ENCODE assay signal across 18 cellular contexts in the genomic region with DNA sequence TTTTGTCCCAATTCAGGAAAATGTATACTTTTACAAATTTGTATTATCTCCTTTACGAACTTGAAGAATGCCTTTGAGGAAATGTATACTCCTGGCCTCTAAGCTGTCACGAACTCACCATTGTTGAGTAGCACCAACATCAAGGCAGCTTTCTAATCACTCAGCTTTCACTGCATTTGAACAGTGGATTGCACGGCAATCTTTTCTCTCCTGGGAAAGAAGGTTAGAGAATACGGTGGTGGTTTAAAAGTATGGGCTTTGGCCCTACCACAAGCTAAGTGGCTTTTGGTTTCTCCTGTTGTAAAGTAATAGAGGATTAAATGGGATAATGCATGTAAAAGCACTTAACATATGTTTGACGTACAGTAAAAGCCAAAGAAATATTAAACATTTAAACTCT. TPM values are rescaled to one million over a fixed set of nuclear protein-coding genes. Genes with fewer than 3 reads are reported as not detected.
DNase-seq lines count a peak whose midpoint lies in the region; ATAC-seq, FAIRE-seq and TF ChIP-seq lines count a peak whose summit lies in the region.
"Had no signal": no experiment of that assay in that cellular context is flagged by ENCODE, and none has a peak within 500 bp of the region (broad histone marks: within the 10 kb centered on the region; RNA-seq: fewer than 3 reads in every experiment).

No MANE protein-coding gene starts in this region.

- POLR2A ChIA-PET in CD4-positive, alpha-beta T cell (lab: Charles Lee): no interaction called here
- POLR2A ChIA-PET in K562 (lab: Yijun Ruan, JAX): interaction anchor here (0.8 kb wide), 1 partner anchor 10 kb away, joined by 3 read pairs; no protein-coding TSS in a partner anchor
- POLR2A ChIA-PET in naive thymus-derived CD4-positive, alpha-beta T cell (lab: Charles Lee): interaction anchor here (0.7 to 1.2 kb wide), 2 partner anchors 29 to 31 kb away, joined by 3 read pairs; no protein-coding TSS in a partner anchor

- TF ChIP-seq POLR2A in K562 (conservative IDR thresholded peaks at IDR 0.05): no peak

- TF ChIP-seq RAD21 in K562 (CRISPR knock-in tag; conservative IDR thresholded peaks at IDR 0.05 in 1 of 2, IDR thresholded peaks at IDR 0.05 in 1 of 2) (no peak), neural cell (conservative IDR thresholded peaks at IDR 0.05) (no peak)

- peaks cover 18% of the 10 kb centered on the region for H3K4me1 Mint-ChIP-seq in CD4-positive, alpha-beta T cell (ENCODE audit: low read depth)
- peaks cover 4 to 31% (median 21%) of the 10 kb centered on the region in 7 donors for H3K4me1 Mint-ChIP-seq in naive thymus-derived CD4-positive, alpha-beta T cell
- peaks cover 9% of the 10 kb centered on the region for H3K4me1 Mint-ChIP-seq in activated naive CD8-positive, alpha-beta T cell treated with anti-CD3 and anti-CD28 coated beads for 36 hours

- no peak overlapping the region for H3K4me3 Mint-ChIP-seq in CD4-positive, alpha-beta T cell
- no peak overlapping the region for H3K4me3 Mint-ChIP-seq in naive thymus-derived CD4-positive, alpha-beta T cell
- no peak overlapping the region for H3K4me3 Mint-ChIP-seq in activated naive CD8-positive, alpha-beta T cell treated with anti-CD3 and anti-CD28 coated beads for 36 hours

- no peak overlapping the region for H3K27ac ChIP-seq in CD4-positive, alpha-beta T cell (ENCODE audit: low read depth, low read length)
- no peak overlapping the region for H3K27ac ChIP-seq in K562 (ENCODE audit: extremely low read depth, low read depth, low read length)
- no peak overlapping the region for H3K27ac ChIP-seq in neural cell (ENCODE audit: low read length)
- no peak overlapping the region for H3K27ac ChIP-seq in pancreas
- H3K27ac ChIP-seq in naive thymus-derived CD4-positive, alpha-beta T cell (ENCODE audit: low read depth, low read length): no peak overlapping the region
- H3K27ac ChIP-seq: HL-60 had no signal

- H3K9ac ChIP-seq in K562 (ENCODE audit: insufficient read depth in 1 of 2, low read depth in 2 of 2, low read length in 2 of 2): no peak overlapping the region
- no peak overlapping the region for H3K9ac ChIP-seq in neural cell (ENCODE audit: low read length)

- no peaks in the 10 kb centered on the region for H3K27me3 Mint-ChIP-seq in CD4-positive, alpha-beta T cell
- H3K27me3 Mint-ChIP-seq in naive thymus-derived CD4-positive, alpha-beta T cell: no peaks in the 10 kb centered on the region
- no peaks in the 10 kb centered on the region for H3K27me3 Mint-ChIP-seq in activated naive CD8-positive, alpha-beta T cell treated with anti-CD3 and anti-CD28 coated beads for 36 hours
- H3K27me3 Mint-ChIP-seq: CD4-positive, CD25-positive, alpha-beta regulatory T cell had no signal

- H3F3A ChIP-seq in neural cell (ENCODE audit: insufficient read depth, low read length, poor library complexity, severe bottlenecking): no peaks in the 10 kb centered on the region

- H3K79me2 ChIP-seq in K562 (ENCODE audit: control insufficient read depth, insufficient read depth, low read length) (peaks cover 18% of the 10 kb centered on the region), neural cell (replicated peaks; ENCODE audit: insufficient read depth, low read length) (no peaks in the 10 kb centered on the region)

- H2AFZ ChIP-seq in K562 (ENCODE audit: low read depth, low read length) (no peak overlapping the region), neural cell (ENCODE audit: low read depth, low read length) (no peak overlapping the region)

- no peak overlapping the region for H3K4me3 ChIP-seq in HAP-1
- no peak overlapping the region for H3K4me3 ChIP-seq in K562
- peak overlapping the region; percentile 15 for H3K4me3 ChIP-seq in neural cell (ENCODE audit: low read length)
- H3K4me3 ChIP-seq in pancreas: no peak overlapping the region
- no peak overlapping the region for H3K4me3 ChIP-seq in naive thymus-derived CD4-positive, alpha-beta T cell (ENCODE audit: low read length)

- in situ Hi-C loops in HAP-1 (cut with MboI; ENCODE audit: low sequenced_read_pairs): no loop called here
- in situ Hi-C loops in K562 (cut with MboI): no loop called here

- TSS peak; percentile 13 for BruUV-seq in K562 (replicated peaks; lab: Mats Ljungman, UMichigan)

- H3K9me3 Mint-ChIP-seq in CD4-positive, alpha-beta T cell: no peaks in the 10 kb centered on the region
- H3K9me3 Mint-ChIP-seq in naive thymus-derived CD4-positive, alpha-beta T cell: no peaks in the 10 kb centered on the region
- no peaks in the 10 kb centered on the region for H3K9me3 Mint-ChIP-seq in activated naive CD8-positive, alpha-beta T cell treated with anti-CD3 and anti-CD28 coated beads for 36 hours

- intact Hi-C loops in CD4-positive, alpha-beta T cell (cut with DNase I, micrococcal nuclease): no loop called here
- intact Hi-C loops in K562 (cut with micrococcal nuclease) (no loop called here), pancreas (cut with DNase I) (no loop called here)
- intact Hi-C loops in naive thymus-derived CD4-positive, alpha-beta T cell (cut with micrococcal nuclease): loop anchor here in 1 of 2 donors (1.0 kb wide), 1 partner anchor 38 kb away; no protein-coding TSS in a partner anchor

- H3K36me3 Mint-ChIP-seq in CD4-positive, alpha-beta T cell (ENCODE audit: low read depth): peaks cover 91% of the 10 kb centered on the region
- H3K36me3 Mint-ChIP-seq in naive thymus-derived CD4-positive, alpha-beta T cell: peaks cover 15 to 51% (median 35%) of the 10 kb centered on the region in 5 donors
- peaks cover 28% of the 10 kb centered on the region for H3K36me3 Mint-ChIP-seq in activated naive CD8-positive, alpha-beta T cell treated with anti-CD3 and anti-CD28 coated beads for 36 hours

- peak overlapping the region; percentile 42 for H3K27ac Mint-ChIP-seq in CD4-positive, alpha-beta T cell
- no peak overlapping the region for H3K27ac Mint-ChIP-seq in naive thymus-derived CD4-positive, alpha-beta T cell
- H3K27ac Mint-ChIP-seq in activated naive CD8-positive, alpha-beta T cell treated with anti-CD3 and anti-CD28 coated beads for 36 hours: no peak overlapping the region

- ATAC-seq in CD4-positive, alpha-beta T cell (ENCODE audit: poor library complexity): no peak
- ATAC-seq in K562 (no peak), pancreas (no peak)
- no peak for ATAC-seq in naive thymus-derived CD4-positive, alpha-beta T cell

- no peak for FAIRE-seq in K562 (lab: Jason Lieb, UNC)
- FAIRE-seq in pancreas (lab: Jason Lieb, UNC): no peak
- FAIRE-seq: GM19239, H1 had no signal

- H3K36me3 ChIP-seq in HAP-1 (replicated peaks) (no peaks in the 10 kb centered on the region; the same call in 1 of the 2 replicates), K562 (ENCODE audit: control insufficient read depth, insufficient read depth, low read length) (peaks cover 75% of the 10 kb centered on the region), neural cell (ENCODE audit: insufficient read depth, low read length) (peaks cover 7% of the 10 kb centered on the region), pancreas (no peaks in the 10 kb centered on the region)
- peaks cover 0 to 51% (median 5%) of the 10 kb centered on the region in 3 experiments for H3K36me3 ChIP-seq in naive thymus-derived CD4-positive, alpha-beta T cell (ENCODE audit: control insufficient read depth in 2 of 3, insufficient read depth in 3 of 3, low read length in 3 of 3)

- peaks cover 15% of the 10 kb centered on the region for H3K4me1 ChIP-seq in HAP-1
- H3K4me1 ChIP-seq in K562 (replicated peaks in 1 of 2; ENCODE audit: control insufficient read depth in 2 of 2, insufficient read depth in 2 of 2, low read length in 2 of 2): no peaks in the 10 kb centered on the region
- no peaks in the 10 kb centered on the region for H3K4me1 ChIP-seq in pancreas
- no peaks in the 10 kb centered on the region for H3K4me1 ChIP-seq in naive thymus-derived CD4-positive, alpha-beta T cell (ENCODE audit: control insufficient read depth in 2 of 2, insufficient read depth in 2 of 2, low read length in 2 of 2)
- H3K4me1 ChIP-seq: BE2C, Caco-2 had no signal

- 100% methylated on average over 5 of the region's 5 CpGs for WGBS in K562 (ENCODE audit: insufficient coverage, low coverage, missing lambda C conversion rate)
- WGBS in pancreas, 2 donors: 74 to 86% methylated on average over 5 of the region's 5 CpGs

- DNase-seq in CD4-positive, alpha-beta T cell: no peak
- DNase-seq in HAP-1 (ENCODE audit: low spot score in 2 of 2): peak; percentile 54 to 74
- DNase-seq in K562 (ENCODE audit: extremely low read depth in 1 of 4, low spot score in 3 of 4): no peak
- DNase-seq in pancreas: no peak
- no peak for DNase-seq in naive thymus-derived CD4-positive, alpha-beta T cell
- DNase-seq in activated naive CD8-positive, alpha-beta T cell treated with anti-CD3 and anti-CD28 coated beads for 36 hours: no peak
- DNase-seq: 8988T; BE2C; C1 segment of cervical spinal cord; Caco-2; CD4-positive, CD25-positive, alpha-beta regulatory T cell; DMS79 treated with DMSO at 0.1 percent for 48 hours; GF-D8; HCEC 1CT had no signal

- no peaks in the 10 kb centered on the region for H3K9me2 ChIP-seq in neural cell (ENCODE audit: insufficient read depth, low read length)

- CTCF ChIA-PET in CD4-positive, alpha-beta T cell (lab: Charles Lee): no interaction called here
- CTCF ChIA-PET in K562 (lab: Yijun Ruan, JAX; ENCODE audit: low intra/inter-chr PET ratio): no interaction called here
- CTCF ChIA-PET in naive thymus-derived CD4-positive, alpha-beta T cell (lab: Charles Lee): no interaction called here

- TF ChIP-seq EP300 in K562 (IDR thresholded peaks at IDR 0.05; ENCODE audit: low read length) (no peak), neural cell (conservative IDR thresholded peaks at IDR 0.05; ENCODE audit: poor library complexity, severe bottlenecking) (no peak)

- H3K9me1 ChIP-seq in K562 (ENCODE audit: control insufficient read depth, insufficient read depth, low read length): no peaks in the 10 kb centered on the region

- H3K4me2 ChIP-seq in K562 (ENCODE audit: insufficient read depth, low read length): no peak overlapping the region
- peak overlapping the region; percentile 17 for H3K4me2 ChIP-seq in neural cell (ENCODE audit: low read length)

- no peaks in the 10 kb centered on the region for H3K27me3 ChIP-seq in CD4-positive, alpha-beta T cell (ENCODE audit: control insufficient read depth, insufficient read depth, low read length)
- H3K27me3 ChIP-seq in HAP-1 (ENCODE audit: low read depth) (no peaks in the 10 kb centered on the region), K562 (ENCODE audit: control insufficient read depth in 2 of 2, insufficient read depth in 2 of 2, low read length in 2 of 2) (no peaks in the 10 kb centered on the region), neural cell (ENCODE audit: insufficient read depth, low read depth, low read length) (no peaks in the 10 kb centered on the region), pancreas (no peaks in the 10 kb centered on the region)
- no peaks in the 10 kb centered on the region for H3K27me3 ChIP-seq in naive thymus-derived CD4-positive, alpha-beta T cell (ENCODE audit: control insufficient read depth in 2 of 2, insufficient read depth in 2 of 2, low read length in 2 of 2)
- H3K27me3 ChIP-seq: BE2C had no signal

- H4K20me1 ChIP-seq in K562 (replicated peaks; ENCODE audit: control insufficient read depth, insufficient read depth, low read length) (no peaks in the 10 kb centered on the region), neural cell (ENCODE audit: insufficient read depth) (no peaks in the 10 kb centered on the region)

- no peaks in the 10 kb centered on the region for H3K9me3 ChIP-seq in CD4-positive, alpha-beta T cell (ENCODE audit: control insufficient read depth, low read length)
- H3K9me3 ChIP-seq in HAP-1 (no peaks in the 10 kb centered on the region), K562 (replicated peaks; ENCODE audit: control insufficient read depth, insufficient read depth, low read depth, low read length) (no peaks in the 10 kb centered on the region), neural cell (ENCODE audit: low read length) (no peaks in the 10 kb centered on the region), pancreas (no peaks in the 10 kb centered on the region)
- no peaks in the 10 kb centered on the region for H3K9me3 ChIP-seq in naive thymus-derived CD4-positive, alpha-beta T cell (ENCODE audit: control insufficient read depth in 2 of 3, low read length in 3 of 3)
- H3K9me3 ChIP-seq: BE2C, Caco-2 had no signal

- no peak for TF ChIP-seq CTCF in CD4-positive, alpha-beta T cell (IDR thresholded peaks at IDR 0.05)
- TF ChIP-seq CTCF in K562 (IDR thresholded peaks at IDR 0.05 in 2 of 3, conservative IDR thresholded peaks at IDR 0.05 in 1 of 3; ENCODE audit: insufficient read depth in 2 of 3, low read depth in 1 of 3, low read length in 3 of 3) (no peak), neural cell (IDR thresholded peaks at IDR 0.05; ENCODE audit: poor library complexity, severe bottlenecking) (no peak), pancreas (IDR thresholded peaks at IDR 0.05) (no peak)

RNA-seq across cellular contexts. Expression of a gene that starts 57.8 kb away (rescaled TPM):
- 10 to 100 TPM; 71.9 to 72.6 TPM for total RNA-seq in CD4-positive, alpha-beta T cell
- total RNA-seq in K562 (2011; cell fraction: chromatin; rRNA removed; ENCODE audit: low replicate concordance): 251 and 301 TPM in 2 replicates
- 61.0 and 78.0 TPM in 2 replicates for total RNA-seq in K562 (2011; cell fraction: nucleolus; rRNA removed)
- 82.1 and 87.6 TPM in 2 replicates for total RNA-seq in K562 (2011; cell fraction: nucleoplasm; rRNA removed)
- total RNA-seq in K562 (2014; rRNA removed) (23.9 and 25.2 TPM in 2 replicates), K562 (2014; rRNA removed; fragmentation: Illumina TruSeq; extraction: Trizol) (39.1 and 46.1 TPM in 2 replicates), K562 (2015; rRNA removed; fragmentation: Illumina TruSeq; extraction: Trizol) (29.9 and 31.1 TPM in 2 replicates), K562 (2021) (45.5 and 55.3 TPM in 2 replicates), pancreas (10 to 100 TPM in 3 of 6 donors, 1 to 10 TPM in 3; 7.1 to 12.9 (median 10.6) TPM)
- polyA plus RNA-seq in K562 (2011; rRNA removed) (41.4 and 43.9 TPM in 2 replicates), K562 (2014; fragmentation: Illumina TruSeq; extraction: Trizol) (30.1 and 30.8 TPM in 2 replicates), K562 (2014; fragmentation: Nextera tagmentation; extraction: Ambion mirVana) (10 to 100 TPM; 17.0 to 22.9 TPM), K562 (2014; rRNA removed) (20.6 and 23.3 TPM in 2 replicates), neural cell (23.7 and 26.3 TPM in 2 replicates), pancreas (1 to 10 TPM; 3.6 to 7.3 TPM)
- polyA plus RNA-seq in K562 (2011; cell fraction: cytosol; rRNA removed): 11.5 and 23.2 TPM in 2 replicates
- polyA plus RNA-seq in K562 (2011; cell fraction: nucleus; rRNA removed): 37.1 and 53.3 TPM in 2 replicates
- 16.1 and 19.6 TPM in 2 replicates for polyA plus RNA-seq in K562 (2012)
- polyA minus RNA-seq in K562 (2011; rRNA and poly(A)+ RNA removed): 210 and 261 TPM in 2 replicates
- polyA minus RNA-seq in K562 (2011; cell fraction: cytosol; rRNA and poly(A)+ RNA removed): 25.3 and 33.2 TPM in 2 replicates
- polyA minus RNA-seq in K562 (2011; cell fraction: nucleus; rRNA and poly(A)+ RNA removed): 50.6 and 123 TPM in 2 replicates
- 56.1 and 57.5 TPM in 2 replicates for polyA minus RNA-seq in neural cell
- total RNA-seq in naive thymus-derived CD4-positive, alpha-beta T cell: 100 to 1,000 TPM in 2 of 5 experiments, 10 to 100 TPM in 3; 30.5 to 111 (median 80.2) TPM
- 10 to 100 TPM; 52.8 to 58.8 TPM for polyA plus RNA-seq in naive thymus-derived CD4-positive, alpha-beta T cell
- 10 to 100 TPM; 25.8 to 26.1 TPM for total RNA-seq in activated naive CD8-positive, alpha-beta T cell treated with anti-CD3 and anti-CD28 coated beads for 36 hours

RNA-seq across cellular contexts. Expression of a gene that starts 58.0 kb away (rescaled TPM):
- 1 to 10 TPM; 8.0 to 9.0 TPM for total RNA-seq in CD4-positive, alpha-beta T cell
- total RNA-seq in K562 (2011; cell fraction: chromatin; rRNA removed; ENCODE audit: low replicate concordance): 23.8 and 25.2 TPM in 2 replicates
- 22.5 TPM in 2 replicates for total RNA-seq in K562 (2011; cell fraction: nucleolus; rRNA removed)
- total RNA-seq in K562 (2011; cell fraction: nucleoplasm; rRNA removed): 17.8 and 18.7 TPM in 2 replicates
- total RNA-seq in K562 (2014; rRNA removed) (51.1 and 55.1 TPM in 2 replicates), K562 (2014; rRNA removed; fragmentation: Illumina TruSeq; extraction: Trizol) (72.3 and 80.2 TPM in 2 replicates), K562 (2015; rRNA removed; fragmentation: Illumina TruSeq; extraction: Trizol) (48.2 and 55.2 TPM in 2 replicates), K562 (2021) (63.0 and 63.6 TPM in 2 replicates), pancreas (1 to 10 TPM; 3.7 to 9.5 (median 7.1) TPM)
- polyA plus RNA-seq in K562 (2011; rRNA removed) (50.7 and 70.6 TPM in 2 replicates), K562 (2014; fragmentation: Illumina TruSeq; extraction: Trizol) (63.5 and 65.0 TPM in 2 replicates), K562 (2014; fragmentation: Nextera tagmentation; extraction: Ambion mirVana) (100 to 1,000 TPM; 141 to 162 TPM), K562 (2014; rRNA removed) (77.7 and 78.1 TPM in 2 replicates), neural cell (15.0 and 19.2 TPM in 2 replicates), pancreas (1 to 10 TPM; 3.3 to 8.3 TPM)
- polyA plus RNA-seq in K562 (2011; cell fraction: cytosol; rRNA removed): 19.8 and 24.0 TPM in 2 replicates
- polyA plus RNA-seq in K562 (2011; cell fraction: nucleus; rRNA removed): 13.3 and 16.0 TPM in 2 replicates
- polyA plus RNA-seq in K562 (2012): 27.6 and 52.8 TPM in 2 replicates
- polyA minus RNA-seq in K562 (2011; rRNA and poly(A)+ RNA removed): 27.1 and 29.2 TPM in 2 replicates
- 14.7 and 15.6 TPM in 2 replicates for polyA minus RNA-seq in K562 (2011; cell fraction: cytosol; rRNA and poly(A)+ RNA removed)
- 14.9 and 19.1 TPM in 2 replicates for polyA minus RNA-seq in K562 (2011; cell fraction: nucleus; rRNA and poly(A)+ RNA removed)
- 17.0 and 17.6 TPM in 2 replicates for polyA minus RNA-seq in neural cell
- 10 to 100 TPM in 3 of 5 experiments, 1 to 10 TPM in 2; 9.5 to 12.2 (median 10.3) TPM for total RNA-seq in naive thymus-derived CD4-positive, alpha-beta T cell
- 10 to 100 TPM; 12.1 to 18.2 TPM for polyA plus RNA-seq in naive thymus-derived CD4-positive, alpha-beta T cell
- total RNA-seq in activated naive CD8-positive, alpha-beta T cell treated with anti-CD3 and anti-CD28 coated beads for 36 hours: 10 to 100 TPM; 33.1 to 35.9 TPM

Comparison
In these comparisons a context has a peak if more than half of its experiments do, and no peak if none do; other contexts are left out.
1. DNase-seq: peak in HAP-1 (2 of 2); none in CD4-positive, alpha-beta T cell (0 of 10), K562 (0 of 4), pancreas (0 of 6), naive thymus-derived CD4-positive, alpha-beta T cell (0 of 9) and activated naive CD8-positive, alpha-beta T cell treated with anti-CD3 and anti-CD28 coated beads for 36 hours (single experiment).